27 cellular contexts compared by ENCODE assay signal in genomic region chr12:91918431-91918830, GRCh38.
DNase-seq lines count a peak whose midpoint lies in the region; ATAC-seq, FAIRE-seq and TF ChIP-seq lines count a peak whose summit lies in the region.
"Had no signal": no experiment of that assay in that cellular context is flagged by ENCODE, and none has a peak within 500 bp of the region (broad histone marks: within the 10 kb centered on the region; RNA-seq: fewer than 3 reads in every experiment).

No MANE protein-coding gene starts in this region.

- TF ChIP-seq EP300 in A549 (IDR thresholded peaks at IDR 0.05) = no peak

- peak; percentile 88 for FAIRE-seq in A549 (lab: Jason Lieb, UNC)
- FAIRE-seq: HTR-8/SVneo, K562 had no signal

- no peaks in the 10 kb centered on the region for H3K9me3 ChIP-seq in A549
- no peaks in the 10 kb centered on the region for H3K9me3 ChIP-seq in tibial artery
- H3K9me3 ChIP-seq: BLaER1, HAP-1, SJSA1 had no signal

- POLR2A ChIA-PET in A549 (lab: Yijun Ruan, JAX) = interaction anchor here (2.0 kb wide), 1 partner anchor 227 kb away, joined by 6 read pairs; the partner anchor contains the start of gene BTG1

- peaks cover 4% of the 10 kb centered on the region for H3K27me3 Mint-ChIP-seq in nephron progenitor cell (ENCODE audit: low read depth, poor library complexity)
- H3K27me3 Mint-ChIP-seq: CD4-positive, CD25-positive, alpha-beta regulatory T cell; T-cell had no signal

- H3K4me1 ChIP-seq in A549 = no peaks in the 10 kb centered on the region
- no peaks in the 10 kb centered on the region for H3K4me1 ChIP-seq in tibial artery
- H3K4me1 ChIP-seq: BLaER1 had no signal

- ATAC-seq in A549 = no peak
- ATAC-seq: K562, T-cell had no signal

- H3K27ac Mint-ChIP-seq in nephron progenitor cell = no peak overlapping the region
- H3K27ac Mint-ChIP-seq: HFFc6, T-cell had no signal

- no peak for TF ChIP-seq CTCF in A549 (IDR thresholded peaks at IDR 0.05)
- TF ChIP-seq CTCF in nephron progenitor cell (IDR thresholded peaks at IDR 0.05) = no peak
- TF ChIP-seq CTCF in tibial artery (IDR thresholded peaks at IDR 0.05) = no peak

- H3K36me3 ChIP-seq in tibial artery = no peaks in the 10 kb centered on the region
- H3K36me3 ChIP-seq: BLaER1, HAP-1, SJSA1 had no signal

- DNase-seq in A549 (ENCODE audit: low read depth in 1 of 2, low spot score in 1 of 2) (no peak), NCI-H1694 (lab: John Stamatoyannopoulos, UW) (peak; percentile 58), NCI-H69 (lab: John Stamatoyannopoulos, UW) (peak; percentile 38), cerebellar nuclear complex (lab: John Stamatoyannopoulos, UW) (peak; percentile 87 to 98), NCI-H1048 (lab: John Stamatoyannopoulos, UW) (no peak), nephron progenitor cell (no peak), EL (no peak), tibial artery (no peak)
- DNase-seq: CD4-positive, CD25-positive, alpha-beta regulatory T cell; DMS79; GOT3; HFFc6; Kasumi-1; NCI-H1105 treated with DMSO at 0.1 percent for 48 hours; NCI-H146; NCI-H2081; NCI-H345; NCI-H510A treated with DMSO at 0.1 percent for 48 hours; Right ventricle myocardium superior; RPMI8226; T-cell had no signal

- CTCF ChIA-PET in A549 (lab: Yijun Ruan, JAX) = no interaction called here

- peaks cover 6% of the 10 kb centered on the region for H3K9me3 Mint-ChIP-seq in nephron progenitor cell
- H3K9me3 Mint-ChIP-seq: HFFc6 had no signal

- H3K4me3 Mint-ChIP-seq in nephron progenitor cell = no peak overlapping the region
- H3K4me3 Mint-ChIP-seq: CD4-positive, CD25-positive, alpha-beta regulatory T cell; HFFc6; T-cell had no signal

- H3K4me2 ChIP-seq in A549 = no peak overlapping the region
- H3K4me2 ChIP-seq: BLaER1 had no signal

- H3K4me3 ChIP-seq in A549 = no peak overlapping the region
- no peak overlapping the region for H3K4me3 ChIP-seq in tibial artery
- H3K4me3 ChIP-seq: BLaER1, HAP-1, K562, SJSA1 had no signal

- WGBS in A549 (ENCODE audit: missing lambda C conversion rate) = 73% methylated on average over 4 of the region's 4 CpGs

- no peak for TF ChIP-seq POLR2A in A549 (IDR thresholded peaks at IDR 0.05; ENCODE audit: low read length)

- intact Hi-C loops in tibial artery (cut with DNase I; ENCODE audit: low total_unique reads) = no loop called here

- peaks cover 20% of the 10 kb centered on the region for H3K4me1 Mint-ChIP-seq in nephron progenitor cell

- TF ChIP-seq RAD21 in A549 (conservative IDR thresholded peaks at IDR 0.05 in 1 of 2, IDR thresholded peaks at IDR 0.05 in 1 of 2) = no peak

- H3K36me3 Mint-ChIP-seq in nephron progenitor cell (ENCODE audit: low read depth) = no peaks in the 10 kb centered on the region
- H3K36me3 Mint-ChIP-seq: CD4-positive, CD25-positive, alpha-beta regulatory T cell had no signal

- H3K27ac ChIP-seq in A549 (no peak overlapping the region), tibial artery (no peak overlapping the region)
- H3K27ac ChIP-seq: 22Rv1, BLaER1, SJSA1 had no signal

- H3K27me3 ChIP-seq in tibial artery = no peaks in the 10 kb centered on the region
- H3K27me3 ChIP-seq: BLaER1, SJSA1 had no signal

TF ChIP-seq in A549, 52 proteins besides CTCF, POLR2A, EP300 and RAD21:
- TF ChIP-seq NPAS2 (CRISPR knock-in tag; IDR thresholded peaks at IDR 0.05; ENCODE audit: borderline replicate concordance) (no peak), SMC3 (IDR thresholded peaks at IDR 0.05) (no peak), BCL3 (IDR thresholded peaks at IDR 0.05) (no peak), MAX (IDR thresholded peaks at IDR 0.05) (no peak), CHD2 (IDR thresholded peaks at IDR 0.05; ENCODE audit: low read length, partially characterized antibody) (no peak), SREBF2 (IDR thresholded peaks at IDR 0.05) (no peak), REST (IDR thresholded peaks at IDR 0.05) (no peak), RARB (CRISPR knock-in tag; IDR thresholded peaks at IDR 0.05) (no peak), ZNF302 (CRISPR knock-in tag; IDR thresholded peaks at IDR 0.05) (no peak), HES2 (IDR thresholded peaks at IDR 0.05) (no peak), CHD4 (IDR thresholded peaks at IDR 0.05; ENCODE audit: borderline replicate concordance) (no peak), ATOH8 (CRISPR knock-in tag; IDR thresholded peaks at IDR 0.05; ENCODE audit: low read depth) (no peak), CBX2 (IDR thresholded peaks at IDR 0.05; ENCODE audit: borderline replicate concordance, low read depth) (no peak), POLR2AphosphoS2 (conservative IDR thresholded peaks at IDR 0.05; ENCODE audit: low read length) (no peak), ELK1 (IDR thresholded peaks at IDR 0.05; ENCODE audit: low read depth, low read length) (no peak), PBX3 (IDR thresholded peaks at IDR 0.05) (no peak), HOXA7 (CRISPR knock-in tag; IDR thresholded peaks at IDR 0.05) (no peak), HEYL (CRISPR knock-in tag; IDR thresholded peaks at IDR 0.05) (no peak), HDAC2 (IDR thresholded peaks at IDR 0.05) (no peak)

Comparison
In these comparisons a context has a peak if more than half of its experiments do, and no peak if none do; other contexts are left out.
1. DNase-seq: peak in NCI-H1694 (single experiment), NCI-H69 (single experiment) and cerebellar nuclear complex (2 of 2); none in A549 (0 of 2), NCI-H1048 (single experiment), nephron progenitor cell (single experiment), EL (single experiment) and tibial artery (0 of 2).